In the genomic region with DNA sequence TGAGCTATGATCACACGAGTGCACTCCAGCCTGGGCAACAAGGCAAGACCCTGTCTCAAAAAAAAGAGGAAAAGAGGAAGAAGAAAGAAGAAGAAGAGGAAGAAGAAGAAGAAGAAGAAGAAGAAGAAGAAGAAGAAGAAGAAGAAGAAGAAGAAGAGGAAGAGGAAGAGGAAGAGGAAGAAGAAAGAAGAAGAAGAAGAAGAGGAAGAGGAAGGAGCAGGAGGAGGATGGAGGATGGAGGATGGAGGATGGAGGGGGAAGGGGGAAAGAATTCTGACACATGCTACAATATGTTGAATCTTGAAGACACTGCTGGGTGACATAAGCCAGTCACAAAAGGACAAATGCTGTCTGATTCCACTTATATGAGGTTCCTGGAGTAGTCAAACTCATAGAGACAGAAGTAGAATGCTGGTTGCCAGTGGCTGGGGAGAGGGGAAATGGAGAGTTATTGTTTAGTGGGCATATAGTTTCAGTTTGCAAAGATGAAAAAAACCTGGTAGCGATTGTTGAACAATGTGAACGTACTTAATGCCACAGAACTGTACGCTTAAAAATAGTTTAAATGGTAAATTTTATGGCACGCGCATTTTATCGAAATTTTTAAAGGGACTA, we compare ENCODE assay signal across 1 cellular context.
TF ChIP-seq lines count a peak whose summit lies in the region.

No MANE protein-coding gene starts in this region.

TF ChIP-seq in IMR-90, 13 proteins besides CTCF, POLR2A, EP300 and RAD21 (continued from another document):
- no peak for TF ChIP-seq NFE2L2 (IDR thresholded peaks at IDR 0.05; ENCODE audit: low read depth, low read length)
- TF ChIP-seq MAFK (IDR thresholded peaks at IDR 0.05; ENCODE audit: low read depth, low read length): no peak
- TF ChIP-seq RCOR1 (IDR thresholded peaks at IDR 0.05; ENCODE audit: insufficient replicate concordance, low read length): no peak
- TF ChIP-seq SMC3 (IDR thresholded peaks at IDR 0.05; ENCODE audit: low read depth, low read length): no peak
